17 cellular contexts compared by ENCODE assay signal in the genomic region with DNA sequence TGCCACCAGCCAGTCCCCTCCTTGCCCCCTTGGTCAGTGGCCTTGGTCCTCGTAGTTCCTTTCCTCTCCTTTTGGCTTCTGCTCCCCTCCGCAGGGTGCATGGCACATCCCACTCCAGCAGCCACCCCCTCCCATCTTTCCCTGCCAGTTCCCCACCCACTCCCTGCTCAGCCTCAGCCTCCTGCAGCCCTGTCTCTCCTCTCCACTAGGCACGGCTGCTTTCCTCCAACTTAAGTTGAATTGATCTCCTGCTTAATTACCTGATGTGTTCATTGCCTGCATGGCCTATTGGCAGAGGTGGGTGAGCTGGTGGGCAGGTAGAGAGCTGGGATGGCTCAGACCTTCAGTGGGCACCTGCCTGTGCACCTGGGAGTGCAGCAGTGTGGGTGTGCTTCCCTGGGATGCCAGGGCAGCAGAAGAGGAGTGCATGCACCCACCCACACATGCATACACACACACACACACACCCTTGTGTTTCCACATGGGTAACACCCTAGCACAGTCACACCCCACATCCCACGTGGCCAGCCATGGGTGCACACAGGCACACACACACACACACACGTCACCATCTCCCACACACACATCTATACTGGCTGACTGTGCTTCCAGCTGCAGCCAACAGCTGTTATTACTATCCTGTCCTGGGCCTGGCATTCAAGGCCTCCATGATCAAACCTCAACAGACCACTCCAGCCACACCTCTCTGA. TPM values are rescaled to one million over a fixed set of nuclear protein-coding genes. Genes with fewer than 3 reads are reported as not detected.
DNase-seq lines count a peak whose midpoint lies in the region; ATAC-seq and TF ChIP-seq lines count a peak whose summit lies in the region.
"Had no signal": no experiment of that assay in that cellular context is flagged by ENCODE, and none has a peak within 500 bp of the region (broad histone marks: within the 10 kb centered on the region; RNA-seq: fewer than 3 reads in every experiment).

No MANE protein-coding gene starts in this region.

- WGBS in mesenchymal stem cell = 62% methylated on average over 4 of the region's 5 CpGs

- H3K36me3 ChIP-seq in mesenchymal stem cell (ENCODE audit: control insufficient read depth in 1 of 2, insufficient read depth in 2 of 2, low read depth in 1 of 2, low read length in 2 of 2) (no peaks in the 10 kb centered on the region), tibial artery (no peaks in the 10 kb centered on the region)

- H2AK5ac ChIP-seq in mesenchymal stem cell (ENCODE audit: low read length, severe bottlenecking) = no peak overlapping the region

- H3K27me3 ChIP-seq in foreskin keratinocyte = peaks cover 32% of the 10 kb centered on the region
- H3K27me3 ChIP-seq in mesenchymal stem cell (ENCODE audit: control insufficient read depth in 1 of 2, insufficient read depth in 1 of 2, low read length in 2 of 2) = peaks cover 57 to 96% of the 10 kb centered on the region in 2 experiments
- H3K27me3 ChIP-seq in tibial artery = peaks cover 0 to 11% of the 10 kb centered on the region in 2 donors

- H3K27ac ChIP-seq in caudate nucleus (ENCODE audit: low read depth, low read length) (peak overlapping the region; percentile 58), foreskin keratinocyte (no peak overlapping the region), coronary artery (no peak overlapping the region), mesenchymal stem cell (ENCODE audit: low read length, poor library complexity, severe bottlenecking) (no peak overlapping the region), tibial artery (no peak overlapping the region)

- TF ChIP-seq CTCF in foreskin keratinocyte (conservative IDR thresholded peaks at IDR 0.05) (no peak), coronary artery (IDR thresholded peaks at IDR 0.05) (no peak), tibial artery (IDR thresholded peaks at IDR 0.05) (no peak)

- H2BK120ac ChIP-seq in mesenchymal stem cell (ENCODE audit: low read depth, low read length) = no peak overlapping the region

- H3K4me1 ChIP-seq in foreskin keratinocyte = no peaks in the 10 kb centered on the region
- peaks cover 35% of the 10 kb centered on the region for H3K4me1 ChIP-seq in mesenchymal stem cell (ENCODE audit: control insufficient read depth, insufficient read depth, low read depth, low read length)
- H3K4me1 ChIP-seq in tibial artery = peaks cover 0 to 9% (median 8%) of the 10 kb centered on the region in 4 donors

- H3K4me2 ChIP-seq in mesenchymal stem cell (ENCODE audit: low read length, poor library complexity, severe bottlenecking) = no peak overlapping the region

- no peak overlapping the region for H2BK12ac ChIP-seq in mesenchymal stem cell (ENCODE audit: low read length in 2 of 2)

- DNase-seq in HUDEP-2 (lab: John Stamatoyannopoulos, UW; ENCODE audit: unreplicated experiment in 76 of 76) (peak in 39 of 76 experiments; percentile 1 to 65 (median 26)), caudate nucleus (lab: John Stamatoyannopoulos, UW) (peak in 47 of 61 donors; percentile 26 to 95 (median 72)), foreskin keratinocyte (no peak), putamen (ENCODE audit: low spot score) (peak; percentile 81), coronary artery (ENCODE audit: low spot score) (no peak), mesenchymal stem cell (no peak), tibial artery (no peak)
- DNase-seq: ACHN; CD4-positive, alpha-beta memory T cell; H7; NCI-H1092; NCI-H1694; NCI-H446 treated with DMSO at 0.1 percent for 48 hours; NCI-H748 treated with DMSO at 0.1 percent for 48 hours; PC-3 had no signal

- H4K91ac ChIP-seq in mesenchymal stem cell (ENCODE audit: low read length) = no peak overlapping the region

- H2AFZ ChIP-seq in mesenchymal stem cell (ENCODE audit: low read depth, low read length) = no peak overlapping the region

- H3K9ac ChIP-seq in mesenchymal stem cell (ENCODE audit: low read length) = no peak overlapping the region

- ATAC-seq in foreskin keratinocyte (peak; percentile 14), HG02610 (IDR thresholded peaks at IDR 0.05; ENCODE audit: unreplicated experiment) (no peak)
- ATAC-seq: PC-3 had no signal

- no peaks in the 10 kb centered on the region for H3K9me3 ChIP-seq in mesenchymal stem cell (ENCODE audit: control insufficient read depth, low read length)
- no peaks in the 10 kb centered on the region for H3K9me3 ChIP-seq in tibial artery

- H3K14ac ChIP-seq in mesenchymal stem cell (ENCODE audit: low read length in 2 of 2) = no peak overlapping the region

- no peaks in the 10 kb centered on the region for H3K79me1 ChIP-seq in mesenchymal stem cell (replicated peaks; ENCODE audit: low read length, poor library complexity, severe bottlenecking)

- H3K18ac ChIP-seq in mesenchymal stem cell (ENCODE audit: low read depth in 1 of 2, low read length in 2 of 2) = no peak overlapping the region

- intact Hi-C loops in tibial artery (cut with DNase I; ENCODE audit: low total_unique reads) = no loop called here

- no peak overlapping the region for H3K4me3 ChIP-seq in coronary artery
- no peak overlapping the region for H3K4me3 ChIP-seq in mesenchymal stem cell (ENCODE audit: insufficient read depth in 1 of 2, low read depth in 1 of 2, low read length in 2 of 2)
- H3K4me3 ChIP-seq in tibial artery = no peak overlapping the region

- no peak overlapping the region for H2BK15ac ChIP-seq in mesenchymal stem cell (ENCODE audit: low read depth, poor library complexity, severe bottlenecking)

- no peak overlapping the region for H4K8ac ChIP-seq in mesenchymal stem cell (ENCODE audit: low read length)

- H3K4ac ChIP-seq in mesenchymal stem cell (ENCODE audit: low read depth in 1 of 2, low read length in 2 of 2) = no peak overlapping the region

- H3K23ac ChIP-seq in mesenchymal stem cell (ENCODE audit: low read length in 2 of 2) = no peak overlapping the region

- no peak overlapping the region for H2BK5ac ChIP-seq in mesenchymal stem cell (ENCODE audit: low read depth, low read length, poor library complexity, severe bottlenecking)

RNA-seq across cellular contexts. Expression of gene C3orf18, which starts 30.9 kb away (rescaled TPM):
- total RNA-seq in foreskin keratinocyte = 5.0 and 5.4 TPM in 2 replicates
- 3.8 and 4.0 TPM in 2 replicates for polyA plus RNA-seq in foreskin keratinocyte
- polyA plus RNA-seq in mesenchymal stem cell (2013, experiment 1 of 2) = 5.1 TPM
- 5.3 TPM for polyA plus RNA-seq in mesenchymal stem cell (2013, experiment 2 of 2)

RNA-seq across cellular contexts. Expression of gene HEMK1, which starts 32.7 kb away (rescaled TPM):
- total RNA-seq in foreskin keratinocyte = 20.5 and 24.5 TPM in 2 replicates
- polyA plus RNA-seq in foreskin keratinocyte = 23.5 and 26.5 TPM in 2 replicates
- 13.9 TPM for polyA plus RNA-seq in mesenchymal stem cell (2013, experiment 1 of 2)
- polyA plus RNA-seq in mesenchymal stem cell (2013, experiment 2 of 2) = 15.8 TPM

RNA-seq across cellular contexts. Expression of gene CACNA2D2, which starts 33.2 kb away (rescaled TPM):
- total RNA-seq in foreskin keratinocyte = 0.04 TPM in 1 of 2 replicates, not detected in the other
- polyA plus RNA-seq in foreskin keratinocyte = 0.02 TPM in 1 of 2 replicates, not detected in the other
- polyA plus RNA-seq in mesenchymal stem cell (2013, experiment 1 of 2) = 0.07 TPM
- 0.10 TPM for polyA plus RNA-seq in mesenchymal stem cell (2013, experiment 2 of 2)
- total RNA-seq: M059J had no signal

Comparison
In these comparisons a context has a peak if more than half of its experiments do, and no peak if none do; other contexts are left out.
1. DNase-seq: peak in HUDEP-2 (39 of 76), caudate nucleus (47 of 61) and putamen (single experiment); none in foreskin keratinocyte (0 of 2), coronary artery (single experiment), mesenchymal stem cell (single experiment) and tibial artery (0 of 2).